Comparison of ENCODE assay signal across 8 cellular contexts in the genomic region with DNA sequence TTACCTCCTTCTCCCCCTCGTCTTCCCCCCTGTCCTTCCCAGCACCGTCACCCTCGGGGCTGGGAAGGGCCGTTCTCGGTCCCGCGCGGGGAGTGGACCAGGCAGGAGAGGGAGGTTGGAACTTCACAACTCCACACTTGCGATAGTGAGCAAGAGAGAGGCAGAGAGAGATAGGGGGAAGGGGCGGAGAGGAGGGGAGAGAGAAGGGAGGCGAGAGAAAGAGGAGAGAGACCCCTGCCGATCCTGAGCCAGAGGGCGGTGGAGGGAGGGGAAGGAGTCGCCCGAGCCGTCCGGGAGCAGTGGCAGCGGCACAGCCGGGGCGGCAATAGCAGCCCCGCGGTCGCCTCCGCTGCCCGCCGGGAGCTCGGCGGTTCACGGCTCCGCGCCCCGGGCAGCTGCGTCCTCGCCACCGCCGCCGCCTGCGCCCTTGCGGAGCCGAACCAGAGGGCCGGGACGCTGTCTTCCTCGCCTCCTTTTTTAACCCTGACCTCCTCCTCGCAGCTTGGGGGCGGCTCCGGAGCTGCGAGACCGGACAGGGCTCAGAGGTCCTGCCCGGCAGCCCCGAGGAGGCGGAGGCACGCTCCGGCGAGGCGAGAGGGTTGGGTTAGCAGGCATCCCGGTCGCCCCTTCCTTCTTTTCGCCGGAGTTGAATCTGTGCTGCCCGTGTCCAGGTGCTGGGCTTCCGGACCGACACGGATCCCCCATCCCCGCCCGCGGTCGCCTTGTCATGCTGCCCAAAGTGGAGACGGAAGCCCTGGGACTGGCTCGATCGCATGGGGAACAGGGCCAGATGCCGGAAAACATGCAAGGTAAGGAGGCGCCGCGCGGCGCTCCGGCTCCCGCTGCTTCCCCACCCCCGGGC. TPM values are rescaled to one million over a fixed set of nuclear protein-coding genes. Genes with fewer than 3 reads are reported as not detected.
DNase-seq lines count a peak whose midpoint lies in the region; ATAC-seq and TF ChIP-seq lines count a peak whose summit lies in the region.

No MANE protein-coding gene starts in this region.

- DNase-seq in A673 (ENCODE audit: low spot score) (no peak), GM12865 (ENCODE audit: low read depth) (peak; percentile 15), NOMO-1 treated with dmso at 0.1 percent for 144 hours (lab: John Stamatoyannopoulos, UW; ENCODE audit: unreplicated experiment) (peak; percentile 7), coronary artery (ENCODE audit: low spot score) (peak; percentile 72), mesenchymal stem cell (peak; percentile 43), uterus (no peak)

- H3K27ac ChIP-seq in A673 (ENCODE audit: low read depth, low read length, poor library complexity, severe bottlenecking), result no peak overlapping the region
- no peak overlapping the region for H3K27ac ChIP-seq in coronary artery
- no peak overlapping the region for H3K27ac ChIP-seq in mesenchymal stem cell (ENCODE audit: low read length, poor library complexity, severe bottlenecking)
- peak overlapping the region; percentile 66 to 83 for H3K27ac ChIP-seq in uterus

- TF ChIP-seq CTCF in A673 (conservative IDR thresholded peaks at IDR 0.05; ENCODE audit: low read depth, low read length) (no peak), GM12865 (IDR thresholded peaks at IDR 0.05; ENCODE audit: insufficient read depth, low read depth, low read length, missing control alignments) (no peak), coronary artery (IDR thresholded peaks at IDR 0.05) (no peak), uterus (IDR thresholded peaks at IDR 0.05) (no peak)

- H3K4me3 ChIP-seq in A673 (ENCODE audit: low read depth, low read length, poor library complexity, severe bottlenecking), result peak overlapping the region; percentile 34
- no peak overlapping the region; the same call in none of the 2 replicates for H3K4me3 ChIP-seq in GM12865 (ENCODE audit: low read depth, low read length)
- peak overlapping the region; percentile 69 for H3K4me3 ChIP-seq in coronary artery
- peak overlapping the region; percentile 49 to 69 for H3K4me3 ChIP-seq in mesenchymal stem cell (ENCODE audit: insufficient read depth in 1 of 2, low read depth in 1 of 2, low read length in 2 of 2)
- H3K4me3 ChIP-seq in uterus, result peak overlapping the region; percentile 28

- H2BK12ac ChIP-seq in mesenchymal stem cell (ENCODE audit: low read length in 2 of 2), result peak overlapping the region in 1 of 2 experiments; percentile 45

- H3K23ac ChIP-seq in mesenchymal stem cell (ENCODE audit: low read length in 2 of 2), result peak overlapping the region in 1 of 2 experiments; percentile 81

- H3K4me2 ChIP-seq in mesenchymal stem cell (ENCODE audit: low read length, poor library complexity, severe bottlenecking), result peak overlapping the region; percentile 95

- H3K36me3 ChIP-seq in A673 (ENCODE audit: insufficient read depth, low read length, poor library complexity, severe bottlenecking), result no peaks in the 10 kb centered on the region
- H3K36me3 ChIP-seq in mesenchymal stem cell (ENCODE audit: control insufficient read depth in 1 of 2, insufficient read depth in 2 of 2, low read depth in 1 of 2, low read length in 2 of 2), result no peaks in the 10 kb centered on the region
- no peaks in the 10 kb centered on the region for H3K36me3 ChIP-seq in uterus

- H2AK5ac ChIP-seq in mesenchymal stem cell (ENCODE audit: low read length, severe bottlenecking), result no peak overlapping the region

- ATAC-seq in HG02981 (IDR thresholded peaks at IDR 0.05; ENCODE audit: unreplicated experiment) (no peak), GM21737 (IDR thresholded peaks at IDR 0.05; ENCODE audit: unreplicated experiment) (no peak)

- no peak overlapping the region for H2BK120ac ChIP-seq in mesenchymal stem cell (ENCODE audit: low read depth, low read length)

- no peak overlapping the region for H2BK5ac ChIP-seq in mesenchymal stem cell (ENCODE audit: low read depth, low read length, poor library complexity, severe bottlenecking)

- peak overlapping the region; percentile 48 for H4K8ac ChIP-seq in mesenchymal stem cell (ENCODE audit: low read length)

- H2BK15ac ChIP-seq in mesenchymal stem cell (ENCODE audit: low read depth, poor library complexity, severe bottlenecking), result peak overlapping the region; percentile 57

- CTCF ChIA-PET in A673 (lab: Charles Lee), result interaction anchor here (0.6 kb wide), 1 partner anchor 1132 kb away, joined by 4 read pairs; no protein-coding TSS in a partner anchor

- H3K79me1 ChIP-seq in mesenchymal stem cell (replicated peaks; ENCODE audit: low read length, poor library complexity, severe bottlenecking), result no peaks in the 10 kb centered on the region

- peak overlapping the region; percentile 32 for H4K91ac ChIP-seq in mesenchymal stem cell (ENCODE audit: low read length)

- H3K9me3 ChIP-seq in A673 (ENCODE audit: low read depth, low read length, poor library complexity, severe bottlenecking) (no peaks in the 10 kb centered on the region), mesenchymal stem cell (ENCODE audit: control insufficient read depth, low read length) (no peaks in the 10 kb centered on the region), uterus (no peaks in the 10 kb centered on the region)

- TF ChIP-seq POLR2A in uterus (IDR thresholded peaks at IDR 0.05), result no peak

- no peak overlapping the region for H3K9ac ChIP-seq in mesenchymal stem cell (ENCODE audit: low read length)

- intact Hi-C loops in A673 (cut with micrococcal nuclease; ENCODE audit: unreplicated experiment), result loop anchor here (10.0 kb wide), 1 partner anchor 354 kb away; no protein-coding TSS in a partner anchor
- intact Hi-C loops in uterus (cut with DNase I; ENCODE audit: low total_unique reads), result no loop called here

- no peak overlapping the region for H3K4ac ChIP-seq in mesenchymal stem cell (ENCODE audit: low read depth in 1 of 2, low read length in 2 of 2)

- H2AFZ ChIP-seq in mesenchymal stem cell (ENCODE audit: low read depth, low read length), result no peak overlapping the region

- no TSS peak for BruUV-seq in A673 (replicated peaks; lab: Mats Ljungman, UMichigan)

- POLR2A ChIA-PET in A673 (lab: Charles Lee; ENCODE audit: low non-redundant PET), result no interaction called here

- peaks cover 99% of the 10 kb centered on the region for H3K27me3 ChIP-seq in A673 (replicated peaks; ENCODE audit: insufficient read depth, low read depth, low read length, poor library complexity)
- H3K27me3 ChIP-seq in mesenchymal stem cell (ENCODE audit: control insufficient read depth in 1 of 2, insufficient read depth in 1 of 2, low read length in 2 of 2), result peaks cover 97 to 99% of the 10 kb centered on the region in 2 experiments
- peaks cover 0 to 70% of the 10 kb centered on the region in 2 donors for H3K27me3 ChIP-seq in uterus

- H3K18ac ChIP-seq in mesenchymal stem cell (ENCODE audit: low read depth in 1 of 2, low read length in 2 of 2), result no peak overlapping the region

- H3K4me1 ChIP-seq in A673 (ENCODE audit: insufficient read depth, low read length, poor library complexity, severe bottlenecking) (peaks cover 13% of the 10 kb centered on the region), mesenchymal stem cell (ENCODE audit: control insufficient read depth, insufficient read depth, low read depth, low read length) (peaks cover 36% of the 10 kb centered on the region), uterus (peaks cover 0 to 7% of the 10 kb centered on the region in 2 donors)

- peak overlapping the region in 1 of 2 experiments; percentile 9 for H3K14ac ChIP-seq in mesenchymal stem cell (ENCODE audit: low read length in 2 of 2)

- under 1% methylated on average over 71 of the region's 79 CpGs for WGBS in mesenchymal stem cell

RNA-seq across cellular contexts. Expression of a gene that starts 11.7 kb away (rescaled TPM):
- total RNA-seq in A673 (2021) (not detected in 2 replicates), uterus (10 to 100 TPM in 2 of 4 donors, 1 to 10 TPM in 2; 5.0 to 21.5 (median 11.8) TPM)
- polyA plus RNA-seq in mesenchymal stem cell (2013, experiment 1 of 2), result 2.0 TPM
- 1.9 TPM for polyA plus RNA-seq in mesenchymal stem cell (2013, experiment 2 of 2)

Comparison
In these comparisons a context has a peak if more than half of its experiments do, and no peak if none do; other contexts are left out.
1. DNase-seq: peak in GM12865 (single experiment), NOMO-1 treated with dmso at 0.1 percent for 144 hours (single experiment), coronary artery (single experiment) and mesenchymal stem cell (single experiment); none in A673 (single experiment) and uterus (0 of 2).
2. H3K27ac ChIP-seq: peak in uterus (2 of 2); none in A673 (single experiment), coronary artery (0 of 2) and mesenchymal stem cell (single experiment).